ENCODE assay signal across 5 cellular contexts in genomic region chr17:36849020-36849419, GRCh38.
DNase-seq lines count a peak whose midpoint lies in the region; TF ChIP-seq lines count a peak whose summit lies in the region.
"Not testable (repeated sequence)": the region's sequence is repeated elsewhere in the genome, so short reads cannot be mapped to it uniquely, and the experiment has no call there.

No MANE protein-coding gene starts in this region.

- not testable (repeated sequence) for H3K27me3 ChIP-seq in BLaER1 treated with 17β-estradiol and CSF1 and Interleukin-3, amounts not matched to agents 10 nM and 100 nM; PC-9 (ENCODE audit: insufficient read depth, low read depth)

- H2AFZ ChIP-seq in PC-9, result not testable (repeated sequence)

- intact Hi-C loops in PC-9 (cut with micrococcal nuclease; ENCODE audit: unreplicated experiment); MCF 10A (cut with micrococcal nuclease); posterior vena cava (cut with DNase I): not testable (repeated sequence)

- H3K36me3 ChIP-seq in BLaER1 treated with 17β-estradiol and CSF1 and Interleukin-3, amounts not matched to agents 10 nM and 100 nM; PC-9 (ENCODE audit: low read depth): not testable (repeated sequence)

- H3K27ac Mint-ChIP-seq in MCF 10A (ENCODE audit: low read depth, unreplicated experiment), result peak overlapping the region; percentile 94

- not testable (repeated sequence) for H3K9me3 Mint-ChIP-seq in MCF 10A (ENCODE audit: unreplicated experiment)

- not testable (repeated sequence) for H3K9ac ChIP-seq in BLaER1 treated with 17β-estradiol and CSF1 and Interleukin-3, amounts not matched to agents 10 nM and 100 nM

- H3K4me1 ChIP-seq in BLaER1 treated with 17β-estradiol and CSF1 and Interleukin-3, amounts not matched to agents 10 nM and 100 nM, result peaks cover 41 to 69% (median 58%) of the 10 kb centered on the region in 10 experiments
- H3K4me1 ChIP-seq in PC-9 (replicated peaks; ENCODE audit: insufficient read depth), result peaks cover 25% of the 10 kb centered on the region

- not testable (repeated sequence) for H3K79me2 ChIP-seq in PC-9 (ENCODE audit: low read depth)

- CTCF ChIA-PET in PC-9 (lab: Charles Lee) (interaction anchor here (0.6 kb wide), 1 partner anchor 88 kb away, joined by 3 read pairs; the partner anchor contains the start of gene LHX1), MCF 10A (lab: Yijun Ruan, JAX) (interaction anchor here (0.7 kb wide), 1 partner anchor 354 kb away, joined by 5 read pairs; no protein-coding TSS in a partner anchor)

- TF ChIP-seq CTCF in PC-9 (conservative IDR thresholded peaks at IDR 0.05); MCF 10A (IDR thresholded peaks at IDR 0.05; ENCODE audit: unreplicated experiment): not testable (repeated sequence)

- H3K4me1 Mint-ChIP-seq in MCF 10A (ENCODE audit: insufficient read depth, unreplicated experiment), result peaks cover 18% of the 10 kb centered on the region

- not testable (repeated sequence) for DNase-seq in PC-9
- DNase-seq in MCF 10A (ENCODE audit: unreplicated experiment) (peak; percentile 40), kidney tubule cell (ENCODE audit: low spot score) (peak; percentile 19), posterior vena cava (ENCODE audit: low spot score) (peak; percentile 34)

- H3K27me3 Mint-ChIP-seq in MCF 10A (ENCODE audit: insufficient read depth, unreplicated experiment), result not testable (repeated sequence)

- not testable (repeated sequence) for H3K9me3 ChIP-seq in BLaER1 treated with 17β-estradiol and CSF1 and Interleukin-3, amounts not matched to agents 10 nM and 100 nM (replicated peaks in 1 of 11); PC-9 (ENCODE audit: insufficient read depth, low read depth)

- H3K27ac ChIP-seq in BLaER1 treated with 17β-estradiol and CSF1 and Interleukin-3, amounts not matched to agents 10 nM and 100 nM, result not testable (repeated sequence)
- H3K27ac ChIP-seq in PC-9, result peak overlapping the region; percentile 57; the same call in 1 of the 2 replicates

- H3K4me3 ChIP-seq in BLaER1 treated with 17β-estradiol and CSF1 and Interleukin-3, amounts not matched to agents 10 nM and 100 nM; PC-9: not testable (repeated sequence)

- H3F3A ChIP-seq in PC-9 (ENCODE audit: insufficient read depth, low read depth), result not testable (repeated sequence)

- not testable (repeated sequence) for H3K9me2 ChIP-seq in PC-9 (ENCODE audit: insufficient read depth)

- POLR2A ChIA-PET in PC-9 (lab: Charles Lee; ENCODE audit: unreplicated experiment), result not testable (repeated sequence)
- POLR2A ChIA-PET in MCF 10A (lab: Yijun Ruan, JAX), result interaction anchor here (1.2 to 2.2 kb wide), 2 partner anchors 19 to 100 kb away, joined by 3 to 9 read pairs; partner anchors contain the start of gene AATF

- not testable (repeated sequence) for BruUV-seq in PC-9 (replicated peaks; lab: Mats Ljungman, UMichigan); MCF 10A (replicated peaks; lab: Mats Ljungman, UMichigan)

- peaks cover 10% of the 10 kb centered on the region for H3K36me3 Mint-ChIP-seq in MCF 10A (ENCODE audit: insufficient read depth, unreplicated experiment)

- H4K20me1 ChIP-seq in BLaER1 treated with 17β-estradiol and CSF1 and Interleukin-3, amounts not matched to agents 10 nM and 100 nM; PC-9 (ENCODE audit: insufficient read depth): not testable (repeated sequence)

- peak overlapping the region; percentile 73 to 92 (median 81); a peak in 18 of 22 replicates for H3K4me2 ChIP-seq in BLaER1 treated with 17β-estradiol and CSF1 and Interleukin-3, amounts not matched to agents 10 nM and 100 nM
- H3K4me2 ChIP-seq in PC-9, result not testable (repeated sequence)

- not testable (repeated sequence) for H3K4me3 Mint-ChIP-seq in MCF 10A (ENCODE audit: unreplicated experiment)
